In genomic region chr1:166947398-166948043, GRCh38 we compare ENCODE assay signal across 8 cellular contexts.
DNase-seq lines count a peak whose midpoint lies in the region; ATAC-seq lines count a peak whose summit lies in the region.

No MANE protein-coding gene starts in this region.

- ATAC-seq in HG03432 (IDR thresholded peaks at IDR 0.05; ENCODE audit: unreplicated experiment) (peak; percentile 64), GM18519 (IDR thresholded peaks at IDR 0.05; ENCODE audit: low FRiP score, unreplicated experiment) (no peak), HG02763 (IDR thresholded peaks at IDR 0.05; ENCODE audit: unreplicated experiment) (no peak)

- DNase-seq in COR-L47 (lab: John Stamatoyannopoulos, UW) (peak; percentile 75), adipocyte (ENCODE audit: low read depth) (peak; percentile 65), hippocampal formation (lab: John Stamatoyannopoulos, UW) (peak; percentile 90 to 97), GF-D8 (lab: John Stamatoyannopoulos, UW) (no peak)

- H3K4me1 ChIP-seq in adipocyte (ENCODE audit: control insufficient read depth, insufficient read depth, low read length): no peaks in the 10 kb centered on the region
- peaks cover 5% of the 10 kb centered on the region for H3K4me1 ChIP-seq in rectal smooth muscle tissue (ENCODE audit: control insufficient read depth, insufficient read depth, low read length)

- no peaks in the 10 kb centered on the region for H3K9me3 ChIP-seq in adipocyte (ENCODE audit: control insufficient read depth, low read length)

- H3K36me3 ChIP-seq in adipocyte (ENCODE audit: control insufficient read depth, insufficient read depth, low read length, severe bottlenecking): no peaks in the 10 kb centered on the region
- H3K36me3 ChIP-seq in rectal smooth muscle tissue (ENCODE audit: control insufficient read depth, insufficient read depth, low read length): no peaks in the 10 kb centered on the region

- H3K4me3 ChIP-seq in adipocyte (ENCODE audit: low read length): peak overlapping the region; percentile 27
- peak overlapping the region; percentile 31 for H3K4me3 ChIP-seq in rectal smooth muscle tissue (ENCODE audit: low read length)

- H3K9ac ChIP-seq in adipocyte (ENCODE audit: low read length) (no peak overlapping the region), rectal smooth muscle tissue (ENCODE audit: low read length) (no peak overlapping the region)

- peaks cover 53% of the 10 kb centered on the region for H3K27me3 ChIP-seq in adipocyte (replicated peaks; ENCODE audit: control insufficient read depth, insufficient read depth, low read length)
- H3K27me3 ChIP-seq in rectal smooth muscle tissue (ENCODE audit: control insufficient read depth, insufficient read depth, low read length): no peaks in the 10 kb centered on the region

- H3K27ac ChIP-seq in rectal smooth muscle tissue (ENCODE audit: low read depth, low read length): no peak overlapping the region
